In the genomic region with DNA sequence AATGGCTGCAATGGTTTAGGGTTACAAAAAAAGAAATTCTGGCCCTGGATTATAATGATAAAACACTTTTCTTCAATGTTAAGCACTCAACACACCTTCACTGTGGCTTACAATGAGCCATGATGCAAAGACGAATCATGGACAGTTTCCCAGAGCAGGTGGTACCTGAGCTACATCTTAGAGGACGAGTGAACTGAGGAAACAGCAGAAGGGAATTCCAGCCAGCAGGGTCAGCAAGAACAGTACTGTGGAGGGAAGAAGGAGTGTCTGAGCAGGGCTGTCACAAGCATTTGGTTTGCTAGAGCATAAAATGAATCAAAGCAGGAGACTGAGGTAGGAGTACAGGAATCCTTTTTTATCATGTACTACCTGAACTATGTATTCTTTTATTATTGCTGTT, we compare ENCODE assay signal across 20 cellular contexts.
"Had no signal": no experiment of that assay in that cellular context is flagged by ENCODE, and none has a peak within 500 bp of the region (broad histone marks: within the 10 kb centered on the region; RNA-seq: fewer than 3 reads in every experiment).

No MANE protein-coding gene starts in this region.

- H3K27me3 ChIP-seq: colonic mucosa, heart left ventricle, ovary, right atrium auricular region, sigmoid colon, stomach, transverse colon had no signal

- H3K36me3 ChIP-seq: colonic mucosa, heart left ventricle, ovary, right atrium auricular region, sigmoid colon, stomach, thoracic aorta, transverse colon had no signal

- H3K4me1 ChIP-seq: colonic mucosa, heart left ventricle, right atrium auricular region, sigmoid colon, stomach, transverse colon had no signal

- DNase-seq: colonic mucosa; dermis blood vessel endothelial cell; erythroblast; foreskin melanocyte; heart left ventricle; hippocampal formation; kidney glomerular epithelial cell; mucosa of descending colon; natural killer cell; ovary; sigmoid colon; stimulated activated CD4-positive, alpha-beta T cell treated with anti-CD3 and anti-CD28 coated beads, Interleukin-12 subunit alpha, Interleukin-12 subunit beta, amount 100 ng/mL, for 4 hours; stimulated activated naive CD4-positive, alpha-beta T cell; stomach; substantia nigra; transverse colon had no signal

- ATAC-seq: heart left ventricle, left lobe of liver, mucosa of descending colon, natural killer cell had no signal

- H3K9me3 ChIP-seq: colonic mucosa, ovary, sigmoid colon, stomach, thoracic aorta, transverse colon had no signal

- H3K4me3 ChIP-seq: colonic mucosa, heart left ventricle, mucosa of descending colon, ovary, right atrium auricular region, sigmoid colon, skin epidermis, stomach, thoracic aorta, transverse colon had no signal
